Comparison of ENCODE assay signal across 20 cellular contexts in genomic region chr20:62401331-62401779, GRCh38. TPM values are rescaled to one million over a fixed set of nuclear protein-coding genes. Genes with fewer than 3 reads are reported as not detected.
DNase-seq lines count a peak whose midpoint lies in the region; TF ChIP-seq lines count a peak whose summit lies in the region.
"Had no signal": no experiment of that assay in that cellular context is flagged by ENCODE, and none has a peak within 500 bp of the region (broad histone marks: within the 10 kb centered on the region; RNA-seq: fewer than 3 reads in every experiment).

No MANE protein-coding gene starts in this region.

- no peaks in the 10 kb centered on the region for H3K9me2 ChIP-seq in Karpas-422 (replicated peaks; ENCODE audit: insufficient read depth, low read length)

- no peaks in the 10 kb centered on the region for H3K9me3 ChIP-seq in mammary epithelial cell (replicated peaks; ENCODE audit: insufficient read depth, low read length)
- no peaks in the 10 kb centered on the region for H3K9me3 ChIP-seq in Karpas-422 (ENCODE audit: low read length)
- H3K9me3 ChIP-seq: gastrocnemius medialis had no signal

- H3K27me3 ChIP-seq in H7 (ENCODE audit: control insufficient read depth, insufficient read depth, low read length) = no peaks in the 10 kb centered on the region
- H3K27me3 ChIP-seq in mammary epithelial cell (ENCODE audit: insufficient read depth, low read length) = no peaks in the 10 kb centered on the region
- H3K27me3 ChIP-seq in Karpas-422 (ENCODE audit: low read length) = no peaks in the 10 kb centered on the region
- H3K27me3 ChIP-seq: gastrocnemius medialis had no signal

- H3K4me1 ChIP-seq in mammary epithelial cell (ENCODE audit: insufficient read depth, low read length) (peaks cover 10% of the 10 kb centered on the region), Karpas-422 (ENCODE audit: low read length) (peaks cover 10% of the 10 kb centered on the region)

- H3K36me3 ChIP-seq in H7 (replicated peaks; ENCODE audit: control insufficient read depth, insufficient read depth, low read length) = no peaks in the 10 kb centered on the region
- H3K36me3 ChIP-seq in mammary epithelial cell (ENCODE audit: insufficient read depth, low read length) = no peaks in the 10 kb centered on the region
- H3K36me3 ChIP-seq in Karpas-422 (ENCODE audit: insufficient read depth, low read length) = no peaks in the 10 kb centered on the region
- H3K36me3 ChIP-seq: gastrocnemius medialis had no signal

- DNase-seq in H7 (peak; percentile 96), mammary epithelial cell (no peak), islet precursor cell (peak; percentile 73), NCI-H1436 treated with DMSO at 0.1 percent for 48 hours (lab: John Stamatoyannopoulos, UW) (no peak), epidermal melanocyte (ENCODE audit: insufficient read length, low spot score) (no peak), Karpas-422 (no peak), DMS79 (lab: John Stamatoyannopoulos, UW) (no peak)
- DNase-seq: activated CD4-positive, alpha-beta T cell treated with anti-CD3 and anti-CD28 coated beads, Interleukin-2, amount 50 U/mL, for 4 hours; activated T-cell treated with anti-CD3 and anti-CD28 coated beads, Interleukin-2, amount 50 U/mL, for 48 hours; Calu3; effector CD8-positive, alpha-beta T cell; gastrocnemius medialis; NCI-H1105 treated with DMSO at 0.1 percent for 48 hours; NCI-H2227 treated with DMSO at 0.1 percent for 48 hours had no signal

- no peak overlapping the region for H3K9ac ChIP-seq in mammary epithelial cell (ENCODE audit: insufficient read depth, low read length)
- no peak overlapping the region for H3K9ac ChIP-seq in Karpas-422 (ENCODE audit: low read length)
- H3K9ac ChIP-seq: KMS-11 had no signal

- no TSS peak for BruUV-seq in mammary epithelial cell (replicated peaks; lab: Mats Ljungman, UMichigan)

- TF ChIP-seq CTCF in 22Rv1 (IDR thresholded peaks at IDR 0.05) = peak; percentile 76
- peak; percentile 34 to 40 for TF ChIP-seq CTCF in mammary epithelial cell (conservative IDR thresholded peaks at IDR 0.05 in 1 of 2, IDR thresholded peaks at IDR 0.05 in 1 of 2; ENCODE audit: extremely low read depth in 1 of 2, insufficient read depth in 1 of 2, low read depth in 1 of 2, low read length in 2 of 2)

- H3K4me2 ChIP-seq in mammary epithelial cell (ENCODE audit: insufficient read depth, low read depth, low read length) (no peak overlapping the region), Karpas-422 (ENCODE audit: low read depth, low read length, poor library complexity, severe bottlenecking) (no peak overlapping the region)
- H3K4me2 ChIP-seq: KMS-11 had no signal

- peaks cover 11% of the 10 kb centered on the region for H3K79me2 ChIP-seq in mammary epithelial cell (ENCODE audit: insufficient read depth, low read length)
- peaks cover 19% of the 10 kb centered on the region for H3K79me2 ChIP-seq in Karpas-422 (ENCODE audit: low read length)

- CTCF ChIA-PET in mammary epithelial cell (lab: Charles Lee; ENCODE audit: low non-redundant PET) = interaction anchor here (0.6 kb wide), 1 partner anchor 222 kb away, joined by 16 read pairs; no protein-coding TSS in a partner anchor

- intact Hi-C loops in mammary epithelial cell (cut with micrococcal nuclease) = no loop called here

- H3K27ac ChIP-seq in 22Rv1 (no peak overlapping the region), mammary epithelial cell (ENCODE audit: insufficient read depth, low read depth, low read length) (no peak overlapping the region), Karpas-422 (ENCODE audit: low read length) (no peak overlapping the region)
- H3K27ac ChIP-seq: gastrocnemius medialis, KMS-11 had no signal

- in situ Hi-C loops in mammary epithelial cell (cut with MboI; ENCODE audit: low sequenced_read_pairs in 2 of 2) = no loop called here

- H3K4me3 ChIP-seq in H7 (ENCODE audit: insufficient read depth, low read depth, low read length) (no peak overlapping the region), mammary epithelial cell (replicated peaks in 1 of 3; ENCODE audit: insufficient read depth in 1 of 3, low read depth in 2 of 3, low read length in 3 of 3) (no peak overlapping the region), Karpas-422 (ENCODE audit: low read length) (no peak overlapping the region)
- H3K4me3 ChIP-seq: gastrocnemius medialis, SK-N-MC had no signal

- H2AFZ ChIP-seq in mammary epithelial cell (ENCODE audit: low read depth, low read length) (no peak overlapping the region), Karpas-422 (ENCODE audit: low read length) (no peak overlapping the region)

- dilution Hi-C loops in mammary epithelial cell (cut with HindIII; ENCODE audit: low sequenced_read_pairs) = no loop called here

- WGBS in mammary epithelial cell (ENCODE audit: low coverage, missing lambda C conversion rate) = 100% methylated on average over 4 of the region's 21 CpGs

- no peaks in the 10 kb centered on the region for H4K20me1 ChIP-seq in mammary epithelial cell (ENCODE audit: insufficient read depth, low read length)
- peaks cover 5% of the 10 kb centered on the region; the same call in 1 of the 2 replicates for H4K20me1 ChIP-seq in Karpas-422 (ENCODE audit: insufficient read depth, low read depth, low read length)

RNA-seq across cellular contexts. Expression of gene CABLES2, which starts 5.7 kb away (rescaled TPM):
- total RNA-seq in H7 (2014; rRNA removed; shearing (Covaris generic)) = 7.7 and 8.3 TPM in 2 replicates
- total RNA-seq in mammary epithelial cell = 1 to 10 TPM; 2.3 to 4.4 TPM
- polyA plus RNA-seq in mammary epithelial cell = 4.7 TPM
- 12.8 TPM for polyA minus RNA-seq in mammary epithelial cell
- total RNA-seq in Karpas-422 (2014; rRNA removed; shearing (Covaris generic); ENCODE audit: low replicate concordance) = 7.2 and 7.6 TPM in 2 replicates

RNA-seq across cellular contexts. Expression of gene RPS21, which starts 14.5 kb away (rescaled TPM):
- total RNA-seq in H7 (2014; rRNA removed; shearing (Covaris generic)) = 877 and 1,118 TPM in 2 replicates
- total RNA-seq in mammary epithelial cell = 1,000 to 10,000 TPM in 1 of 2 donors, 100 to 1,000 TPM in 1; 894 to 1,553 TPM
- 3,470 TPM for polyA plus RNA-seq in mammary epithelial cell
- polyA minus RNA-seq in mammary epithelial cell = 261 TPM
- 1,523 and 2,619 TPM in 2 replicates for total RNA-seq in Karpas-422 (2014; rRNA removed; shearing (Covaris generic); ENCODE audit: low replicate concordance)

RNA-seq across cellular contexts. Expression of gene RBBP8NL, which starts 26.0 kb away (rescaled TPM):
- not detected in 2 replicates for total RNA-seq in H7 (2014; rRNA removed; shearing (Covaris generic))
- total RNA-seq in mammary epithelial cell = under 1 TPM in 1 of 2 donors, not detected in 1; 0.14 TPM
- polyA plus RNA-seq in mammary epithelial cell = 0.03 TPM
- not detected for polyA minus RNA-seq in mammary epithelial cell
- total RNA-seq in Karpas-422 (2014; rRNA removed; shearing (Covaris generic); ENCODE audit: low replicate concordance) = not detected in 2 replicates
- total RNA-seq: gastrocnemius medialis, mesenteric fat pad, omental fat pad, skeletal muscle tissue had no signal

RNA-seq across cellular contexts. Expression of gene LAMA5, which starts 34.2 kb away (rescaled TPM):
- total RNA-seq in H7 (2014; rRNA removed; shearing (Covaris generic)) = 61.0 and 90.8 TPM in 2 replicates
- total RNA-seq in mammary epithelial cell = 100 to 1,000 TPM in 1 of 2 donors, 10 to 100 TPM in 1; 71.3 to 220 TPM
- polyA plus RNA-seq in mammary epithelial cell = 9.7 TPM
- 19.0 TPM for polyA minus RNA-seq in mammary epithelial cell
- 3.2 and 17.5 TPM in 2 replicates for total RNA-seq in Karpas-422 (2014; rRNA removed; shearing (Covaris generic); ENCODE audit: low replicate concordance)

Comparison
In these comparisons a context has a peak if more than half of its experiments do, and no peak if none do; other contexts are left out.
1. DNase-seq: peak in H7 (single experiment) and islet precursor cell (single experiment); none in mammary epithelial cell (single experiment), NCI-H1436 treated with DMSO at 0.1 percent for 48 hours (single experiment), epidermal melanocyte (single experiment), Karpas-422 (single experiment) and DMS79 (single experiment).